Comparison of ENCODE assay signal across 8 cellular contexts in the genomic region with DNA sequence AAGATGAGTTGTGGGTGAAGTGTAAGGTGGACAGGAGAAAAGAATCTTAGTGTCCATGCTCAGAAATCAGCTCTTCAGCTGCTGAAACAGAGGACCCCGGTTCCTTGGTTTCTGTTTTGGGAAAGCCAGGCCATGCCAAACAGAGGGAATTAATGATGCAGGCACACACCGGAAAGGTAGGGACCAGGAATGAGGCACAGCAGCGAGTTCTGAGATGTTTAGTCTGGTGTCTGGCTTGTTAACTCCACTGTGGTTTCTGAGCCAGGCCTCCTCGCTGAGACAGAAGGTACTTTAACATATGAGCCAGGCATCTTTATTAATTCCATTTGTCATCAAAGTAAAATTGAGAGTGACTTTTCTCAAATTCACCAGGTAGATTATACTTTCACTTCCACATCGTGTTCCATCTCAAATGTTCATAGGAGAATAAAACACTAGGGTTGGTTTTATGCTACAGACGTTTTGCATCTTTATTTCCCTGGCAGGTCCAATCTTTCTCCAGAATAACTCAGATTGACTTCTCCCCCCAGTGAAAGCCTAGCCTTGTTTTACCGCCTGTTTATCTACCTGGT. TPM values are rescaled to one million over a fixed set of nuclear protein-coding genes. Genes with fewer than 3 reads are reported as not detected.
A peak's percentile ranks its signal among the peaks of the same experiment; 100 is the strongest.
DNase-seq lines count a peak whose midpoint lies in the region; ATAC-seq, FAIRE-seq and TF ChIP-seq lines count a peak whose summit lies in the region.

No MANE protein-coding gene starts in this region.

- H3K36me3 Mint-ChIP-seq in natural killer cell: no peaks in the 10 kb centered on the region

- peak overlapping the region; percentile 88 for H3K4me2 ChIP-seq in BLaER1
- H3K4me2 ChIP-seq in OCI-LY7 (ENCODE audit: low read length): peak overlapping the region; percentile 100
- peak overlapping the region; percentile 79 for H3K4me2 ChIP-seq in GM12878 (ENCODE audit: control insufficient read depth, insufficient read depth)

- peak overlapping the region; percentile 93 for H3K27ac ChIP-seq in BLaER1
- peak overlapping the region; percentile 52 for H3K27ac ChIP-seq in OCI-LY7 (ENCODE audit: low read depth, low read length, poor library complexity, severe bottlenecking)
- peak overlapping the region; percentile 67 for H3K27ac ChIP-seq in GM12878 (ENCODE audit: control insufficient read depth, insufficient read depth)
- H3K27ac ChIP-seq in urinary bladder (ENCODE audit: low read depth): no peak overlapping the region

- TF ChIP-seq RAD21 in GM12878 (IDR thresholded peaks at IDR 0.05; ENCODE audit: insufficient read depth, low read depth, low read length): no peak

- TF ChIP-seq EP300 in GM12878 (IDR thresholded peaks at IDR 0.05; ENCODE audit: borderline replicate concordance in 1 of 2, control insufficient read depth in 1 of 2, low read depth in 2 of 2, low read length in 2 of 2): no peak

- H2AFZ ChIP-seq in OCI-LY7 (ENCODE audit: low read length) (peak overlapping the region; percentile 46), GM12878 (ENCODE audit: control insufficient read depth, low read depth, low read length) (peak overlapping the region; percentile 91)

- peak overlapping the region; percentile 77 to 94 for H3K27ac Mint-ChIP-seq in natural killer cell

- H3K9me2 ChIP-seq in OCI-LY7 (ENCODE audit: insufficient read depth, low read length): no peaks in the 10 kb centered on the region

- no peaks in the 10 kb centered on the region for H3K27me3 Mint-ChIP-seq in natural killer cell (ENCODE audit: low read depth in 2 of 2)

- ATAC-seq in GM12878: peak; percentile 12
- no peak for ATAC-seq in natural killer cell
- no peak for ATAC-seq in GM19455 (IDR thresholded peaks at IDR 0.05; ENCODE audit: unreplicated experiment)

- WGBS in GM12878 (ENCODE audit: insufficient coverage, insufficient replicate concordance, low lambda C conversion rate, missing lambda C conversion rate): 15% methylated on average over 7 of the region's 7 CpGs
- 52% methylated on average over 7 of the region's 7 CpGs for WGBS in urinary bladder

- BruUV-seq in OCI-LY7 (replicated peaks; lab: Mats Ljungman, UMichigan): TSS peak; percentile 52
- BruUV-seq in GM12878 (replicated peaks; lab: Mats Ljungman, UMichigan): TSS peak; percentile 62

- H4K20me1 ChIP-seq in BLaER1 (peaks cover 38% of the 10 kb centered on the region), OCI-LY7 (ENCODE audit: insufficient read depth, low read length) (no peaks in the 10 kb centered on the region), GM12878 (ENCODE audit: control insufficient read depth, insufficient read depth) (no peaks in the 10 kb centered on the region)

- H3K79me2 ChIP-seq in OCI-LY7 (ENCODE audit: insufficient read depth, low read depth, low read length): peaks cover 25% of the 10 kb centered on the region; the same call in 1 of the 2 replicates
- H3K79me2 ChIP-seq in GM12878 (ENCODE audit: control insufficient read depth, insufficient read depth, low read length): peaks cover 12% of the 10 kb centered on the region

- RAD21 ChIA-PET in GM12878 (lab: Charles Lee; ENCODE audit: unreplicated experiment): interaction anchor here (1.2 to 4.6 kb wide), 10 partner anchors 13 to 213 kb away, joined by 3 to 23 read pairs (median 6); a partner anchor contains a TSS

- TF ChIP-seq CTCF in OCI-LY7 (conservative IDR thresholded peaks at IDR 0.05; ENCODE audit: low read length) (no peak), GM12878 (IDR thresholded peaks at IDR 0.05 in 2 of 3, conservative IDR thresholded peaks at IDR 0.05 in 1 of 3; ENCODE audit: control insufficient read depth in 2 of 3, extremely low read depth in 1 of 3, insufficient read depth in 1 of 3, low read depth in 3 of 3, low read length in 3 of 3) (no peak), natural killer cell (IDR thresholded peaks at IDR 0.05) (no peak)

- no peak for FAIRE-seq in GM12878 (lab: Jason Lieb, UNC)

- intact Hi-C loops in OCI-LY7 (cut with micrococcal nuclease; ENCODE audit: unreplicated experiment) (no loop called here), GM12878 (cut with micrococcal nuclease; ENCODE audit: unreplicated experiment) (loop anchor here (5.0 kb wide), 1 partner anchor 108 kb away; no protein-coding TSS in a partner anchor), natural killer cell (cut with micrococcal nuclease) (no loop called here)

- POLR2A ChIA-PET in OCI-LY7 (lab: Charles Lee): interaction anchor here (1.0 to 7.7 kb wide), 6 partner anchors 14 to 82 kb away, joined by 3 to 72 read pairs (median 8); no protein-coding TSS in a partner anchor
- POLR2A ChIA-PET in GM12878 (lab: Charles Lee): interaction anchor here (1.1 to 1.3 kb wide), 2 partner anchors 9 to 11 kb away, joined by 3 read pairs; no protein-coding TSS in a partner anchor

- DNase-seq in OCI-LY7 (ENCODE audit: low spot score) (peak; percentile 26), GM12878 (ENCODE audit: low read depth, low spot score) (no peak), natural killer cell (no peak), A172 (ENCODE audit: low spot score) (no peak), DMS153 (lab: John Stamatoyannopoulos, UW) (no peak)

- H3K9me3 Mint-ChIP-seq in natural killer cell: no peaks in the 10 kb centered on the region

- in situ Hi-C loops in GM12878 (cut with MboI): no loop called here

- H3K4me1 ChIP-seq in BLaER1: peaks cover 65% of the 10 kb centered on the region
- H3K4me1 ChIP-seq in OCI-LY7 (ENCODE audit: insufficient read depth, low read length, poor library complexity, severe bottlenecking): peaks cover 41% of the 10 kb centered on the region
- H3K4me1 ChIP-seq in GM12878 (ENCODE audit: control insufficient read depth, insufficient read depth, low read length): peaks cover 13% of the 10 kb centered on the region
- no peaks in the 10 kb centered on the region for H3K4me1 ChIP-seq in urinary bladder (ENCODE audit: insufficient read depth)

- H3K9me3 ChIP-seq in BLaER1 (no peaks in the 10 kb centered on the region), OCI-LY7 (ENCODE audit: low read length) (no peaks in the 10 kb centered on the region), GM12878 (replicated peaks; ENCODE audit: control insufficient read depth, insufficient read depth, low read length) (no peaks in the 10 kb centered on the region)

- H3K27me3 ChIP-seq in BLaER1 (no peaks in the 10 kb centered on the region), GM12878 (replicated peaks in 1 of 2; ENCODE audit: control insufficient read depth in 2 of 2, insufficient read depth in 2 of 2, low read length in 1 of 2) (no peaks in the 10 kb centered on the region)

- TF ChIP-seq POLR2A in GM12878 (IDR thresholded peaks at IDR 0.05; ENCODE audit: low read depth, low read length): no peak

- H3K4me3 ChIP-seq in BLaER1 (peak overlapping the region; percentile 85), OCI-LY7 (ENCODE audit: low read depth, low read length, poor library complexity, severe bottlenecking) (peak overlapping the region; percentile 87), GM12878 (peak overlapping the region; percentile 95), urinary bladder (ENCODE audit: low read depth, low read length) (peak overlapping the region; percentile 57)

- H3K36me3 ChIP-seq in BLaER1: peaks cover 26% of the 10 kb centered on the region
- peaks cover 44% of the 10 kb centered on the region for H3K36me3 ChIP-seq in OCI-LY7 (ENCODE audit: insufficient read depth, low read length)
- H3K36me3 ChIP-seq in GM12878 (ENCODE audit: control insufficient read depth in 2 of 2, insufficient read depth in 2 of 2, low read length in 1 of 2): no peaks in the 10 kb centered on the region
- H3K36me3 ChIP-seq in urinary bladder (ENCODE audit: insufficient read depth): no peaks in the 10 kb centered on the region

- H3K4me3 Mint-ChIP-seq in natural killer cell: peak overlapping the region; percentile 94

- SMC1A ChIA-PET in GM12878 (lab: Charles Lee; ENCODE audit: uncharacterized antibody, unreplicated experiment): interaction anchor here (0.8 to 4.5 kb wide), 9 partner anchors 13 to 143 kb away, joined by 3 to 28 read pairs (median 4); no protein-coding TSS in a partner anchor

- H3K4me1 Mint-ChIP-seq in natural killer cell: peaks cover 36 to 40% of the 10 kb centered on the region in 2 donors

- CTCF ChIA-PET in OCI-LY7 (lab: Charles Lee; ENCODE audit: unreplicated experiment): no interaction called here
- CTCF ChIA-PET in GM12878 (lab: Yijun Ruan, JAX): interaction anchor here (0.6 to 3.5 kb wide), 16 partner anchors 10 to 145 kb away, joined by 3 to 29 read pairs (median 5); no protein-coding TSS in a partner anchor

- peak overlapping the region; percentile 89 for H3K9ac ChIP-seq in BLaER1
- H3K9ac ChIP-seq in GM12878 (ENCODE audit: control insufficient read depth, insufficient read depth, low read length): peak overlapping the region; percentile 77

TF ChIP-seq in GM12878, 131 proteins besides CTCF, POLR2A, EP300 and RAD21 (continues in another document):
- TF ChIP-seq TARDBP (IDR thresholded peaks at IDR 0.05; ENCODE audit: borderline replicate concordance) (no peak), BRCA1 (IDR thresholded peaks at IDR 0.05; ENCODE audit: low read depth, low read length) (no peak), KLF5 (IDR thresholded peaks at IDR 0.05; ENCODE audit: partially characterized antibody) (no peak), KDM1A (IDR thresholded peaks at IDR 0.05; ENCODE audit: borderline replicate concordance) (no peak), NFIC (IDR thresholded peaks at IDR 0.05; ENCODE audit: low read depth, low read length) (no peak)

RNA-seq across cellular contexts. Expression of a gene that starts 23.5 kb away (rescaled TPM):
- 19.3 and 23.8 TPM in 2 replicates for total RNA-seq in OCI-LY7 (2014; rRNA removed; shearing (Covaris generic))
- total RNA-seq in OCI-LY7 (2022) (37.1 and 39.9 TPM in 2 replicates), GM12878 (2014; rRNA removed) (18.0 and 24.7 TPM in 2 replicates), GM12878 (2014; rRNA removed; fragmentation: Illumina TruSeq; extraction: Trizol) (25.1 and 27.5 TPM in 2 replicates), GM12878 (2021) (27.9 and 28.8 TPM in 2 replicates), natural killer cell (10 to 100 TPM; 16.2 to 26.2 (median 17.1) TPM), urinary bladder (21.6 TPM)
- 27.5 and 28.2 TPM in 2 replicates for total RNA-seq in GM12878 (2013; cell fraction: nucleolus; rRNA removed)
- polyA plus RNA-seq in GM12878 (2011; ENCODE audit: low read depth): 7.7 TPM
- polyA plus RNA-seq in GM12878 (2011; rRNA removed) (34.9 and 44.1 TPM in 2 replicates), GM12878 (2014; fragmentation: Illumina TruSeq; extraction: Trizol) (34.1 and 38.1 TPM in 2 replicates), GM12878 (2014; fragmentation: Nextera tagmentation; extraction: Ambion mirVana) (1 to 10 TPM; 5.6 to 6.4 TPM), GM12878 (2014; rRNA removed) (24.9 and 26.1 TPM in 2 replicates), GM12878 (2016; fragmentation: Nextera tagmentation; extraction: Ambion mirVana) (10 to 100 TPM; 18.3 to 28.2 TPM), urinary bladder (8.3 TPM)
- polyA plus RNA-seq in GM12878 (2011; cell fraction: cytosol; rRNA removed): 38.6 and 38.8 TPM in 2 replicates
- polyA plus RNA-seq in GM12878 (2011; cell fraction: nucleus; rRNA removed): 30.7 and 31.6 TPM in 2 replicates
- polyA plus RNA-seq in GM12878 (2012): 8.8 and 10.8 TPM in 2 replicates
- 39.5 and 64.4 TPM in 2 replicates for polyA minus RNA-seq in GM12878 (2011; rRNA and poly(A)+ RNA removed)
- polyA minus RNA-seq in GM12878 (2011; cell fraction: cytosol; rRNA and poly(A)+ RNA removed): 17.4 and 27.2 TPM in 2 replicates
- 13.1 and 24.6 TPM in 2 replicates for polyA minus RNA-seq in GM12878 (2011; cell fraction: nucleus; rRNA and poly(A)+ RNA removed)
- total RNA-seq in A172 (2014; rRNA removed; shearing (Covaris generic)): 9.8 and 17.5 TPM in 2 replicates
